ENCODE assay signal across 1 cellular context in the genomic region with DNA sequence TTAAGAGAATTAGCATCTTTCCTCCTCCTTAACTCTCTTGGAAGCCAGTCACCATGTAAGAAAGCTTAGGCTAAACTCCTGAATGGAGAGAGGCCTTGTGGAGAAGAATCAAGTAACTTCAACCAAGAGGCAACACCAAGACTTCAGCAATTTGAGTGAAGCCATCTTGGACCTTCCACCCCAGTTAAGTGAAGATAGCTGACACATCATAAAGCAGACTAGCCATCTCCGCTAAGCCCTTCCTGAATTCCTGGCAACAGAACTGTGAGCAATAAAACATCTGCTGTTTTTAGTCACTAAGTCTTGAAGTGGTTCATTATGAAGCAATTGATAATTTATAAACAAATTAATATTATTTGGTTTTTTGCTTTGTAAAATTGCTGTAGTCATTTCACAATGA.
TF ChIP-seq lines count a peak whose summit lies in the region.

No MANE protein-coding gene starts in this region.

TF ChIP-seq in HEK293, 187 proteins besides CTCF, POLR2A, EP300 and RAD21 (continued from another document):
- TF ChIP-seq, protein P1, sequence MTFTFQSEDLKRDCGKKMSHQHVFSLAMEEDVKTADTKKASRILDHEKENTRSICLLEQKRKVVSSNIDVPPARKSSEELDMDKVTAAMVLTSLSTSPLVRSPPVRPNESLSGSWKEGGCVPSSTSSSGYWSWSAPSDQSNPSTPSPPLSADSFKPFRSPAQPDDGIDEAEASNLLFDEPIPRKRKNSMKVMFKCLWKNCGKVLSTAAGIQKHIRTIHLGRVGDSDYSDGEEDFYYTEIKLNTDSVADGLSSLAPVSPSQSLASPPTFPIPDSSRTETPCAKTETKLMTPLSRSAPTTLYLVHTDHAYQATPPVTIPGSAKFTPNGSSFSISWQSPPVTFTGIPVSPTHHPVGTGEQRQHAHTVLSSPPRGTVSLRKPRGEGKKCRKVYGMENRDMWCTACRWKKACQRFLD (tag by site-specific recombination; IDR thresholded peaks at IDR 0.05): no peak
